ENCODE assay signal across 1 cellular context in the genomic region with DNA sequence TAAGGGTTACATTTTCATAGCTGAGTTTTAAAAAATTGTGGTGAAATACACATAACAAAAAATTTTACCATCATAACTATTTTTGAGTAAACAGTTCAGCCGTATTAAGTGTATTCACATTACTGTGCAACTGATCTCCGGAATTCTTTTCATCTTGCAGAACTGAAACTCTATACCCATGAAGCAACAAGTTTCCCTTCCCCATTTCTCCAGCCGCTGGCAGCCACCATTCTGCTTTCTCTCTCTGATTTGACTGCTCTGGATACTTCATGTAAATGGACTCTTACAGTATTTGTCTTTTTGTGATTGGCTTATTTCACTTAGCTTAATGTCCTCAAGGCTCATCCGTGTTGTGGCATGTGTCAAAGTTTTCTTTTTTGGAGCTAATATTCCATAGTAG.
TF ChIP-seq lines count a peak whose summit lies in the region.

No MANE protein-coding gene starts in this region.

TF ChIP-seq in GM12878, 131 proteins besides CTCF, POLR2A, EP300 and RAD21 (continued from another document and continues in another):
- TF ChIP-seq, protein P1, sequence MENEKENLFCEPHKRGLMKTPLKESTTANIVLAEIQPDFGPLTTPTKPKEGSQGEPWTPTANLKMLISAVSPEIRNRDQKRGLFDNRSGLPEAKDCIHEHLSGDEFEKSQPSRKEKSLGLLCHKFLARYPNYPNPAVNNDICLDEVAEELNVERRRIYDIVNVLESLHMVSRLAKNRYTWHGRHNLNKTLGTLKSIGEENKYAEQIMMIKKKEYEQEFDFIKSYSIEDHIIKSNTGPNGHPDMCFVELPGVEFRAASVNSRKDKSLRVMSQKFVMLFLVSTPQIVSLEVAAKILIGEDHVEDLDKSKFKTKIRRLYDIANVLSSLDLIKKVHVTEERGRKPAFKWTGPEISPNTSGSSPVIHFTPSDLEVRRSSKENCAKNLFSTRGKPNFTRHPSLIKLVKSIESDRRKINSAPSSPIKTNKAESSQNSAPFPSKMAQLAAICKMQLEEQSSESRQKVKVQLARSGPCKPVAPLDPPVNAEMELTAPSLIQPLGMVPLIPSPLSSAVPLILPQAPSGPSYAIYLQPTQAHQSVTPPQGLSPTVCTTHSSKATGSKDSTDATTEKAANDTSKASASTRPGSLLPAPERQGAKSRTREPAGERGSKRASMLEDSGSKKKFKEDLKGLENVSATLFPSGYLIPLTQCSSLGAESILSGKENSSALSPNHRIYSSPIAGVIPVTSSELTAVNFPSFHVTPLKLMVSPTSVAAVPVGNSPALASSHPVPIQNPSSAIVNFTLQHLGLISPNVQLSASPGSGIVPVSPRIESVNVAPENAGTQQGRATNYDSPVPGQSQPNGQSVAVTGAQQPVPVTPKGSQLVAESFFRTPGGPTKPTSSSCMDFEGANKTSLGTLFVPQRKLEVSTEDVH (IDR thresholded peaks at IDR 0.05; ENCODE audit: low read depth, partially characterized antibody): no peak
- TF ChIP-seq CHD2 (IDR thresholded peaks at IDR 0.05; ENCODE audit: borderline replicate concordance, low read depth, low read length): peak; percentile 25; the same call in 1 of the 2 replicates
- peak; percentile 99 for TF ChIP-seq IRF4 (IDR thresholded peaks at IDR 0.05; ENCODE audit: low read depth, low read length)
- peak; percentile 94 for TF ChIP-seq NFIC (IDR thresholded peaks at IDR 0.05; ENCODE audit: low read depth, low read length)
- TF ChIP-seq ZSCAN29 (IDR thresholded peaks at IDR 0.05): no peak
- TF ChIP-seq, protein P2, sequence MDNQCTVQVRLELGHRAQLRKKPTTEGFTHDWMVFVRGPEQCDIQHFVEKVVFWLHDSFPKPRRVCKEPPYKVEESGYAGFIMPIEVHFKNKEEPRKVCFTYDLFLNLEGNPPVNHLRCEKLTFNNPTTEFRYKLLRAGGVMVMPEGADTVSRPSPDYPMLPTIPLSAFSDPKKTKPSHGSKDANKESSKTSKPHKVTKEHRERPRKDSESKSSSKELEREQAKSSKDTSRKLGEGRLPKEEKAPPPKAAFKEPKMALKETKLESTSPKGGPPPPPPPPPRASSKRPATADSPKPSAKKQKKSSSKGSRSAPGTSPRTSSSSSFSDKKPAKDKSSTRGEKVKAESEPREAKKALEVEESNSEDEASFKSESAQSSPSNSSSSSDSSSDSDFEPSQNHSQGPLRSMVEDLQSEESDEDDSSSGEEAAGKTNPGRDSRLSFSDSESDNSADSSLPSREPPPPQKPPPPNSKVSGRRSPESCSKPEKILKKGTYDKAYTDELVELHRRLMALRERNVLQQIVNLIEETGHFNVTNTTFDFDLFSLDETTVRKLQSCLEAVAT (IDR thresholded peaks at IDR 0.05): 0 out of 2 replicates have a peak, but pooled peaks have one; percentile 35
- TF ChIP-seq ZNF207 (IDR thresholded peaks at IDR 0.05; ENCODE audit: borderline replicate concordance): no peak
- TF ChIP-seq, protein P3, sequence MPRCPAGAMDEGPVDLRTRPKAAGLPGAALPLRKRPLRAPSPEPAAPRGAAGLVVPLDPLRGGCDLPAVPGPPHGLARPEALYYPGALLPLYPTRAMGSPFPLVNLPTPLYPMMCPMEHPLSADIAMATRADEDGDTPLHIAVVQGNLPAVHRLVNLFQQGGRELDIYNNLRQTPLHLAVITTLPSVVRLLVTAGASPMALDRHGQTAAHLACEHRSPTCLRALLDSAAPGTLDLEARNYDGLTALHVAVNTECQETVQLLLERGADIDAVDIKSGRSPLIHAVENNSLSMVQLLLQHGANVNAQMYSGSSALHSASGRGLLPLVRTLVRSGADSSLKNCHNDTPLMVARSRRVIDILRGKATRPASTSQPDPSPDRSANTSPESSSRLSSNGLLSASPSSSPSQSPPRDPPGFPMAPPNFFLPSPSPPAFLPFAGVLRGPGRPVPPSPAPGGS (IDR thresholded peaks at IDR 0.05; ENCODE audit: borderline replicate concordance, insufficient read depth, low read depth, low read length, poor library complexity, severe bottlenecking): peak; percentile 82
- TF ChIP-seq ZNF622 (IDR thresholded peaks at IDR 0.05): no peak
- TF ChIP-seq STAT1 (conservative IDR thresholded peaks at IDR 0.05): no peak
- no peak for TF ChIP-seq FOXK2 (IDR thresholded peaks at IDR 0.05)
- peak; percentile 63; the same call in 1 of the 2 replicates for TF ChIP-seq ZBED1 (IDR thresholded peaks at IDR 0.05; ENCODE audit: borderline replicate concordance)
- TF ChIP-seq, protein P4, sequence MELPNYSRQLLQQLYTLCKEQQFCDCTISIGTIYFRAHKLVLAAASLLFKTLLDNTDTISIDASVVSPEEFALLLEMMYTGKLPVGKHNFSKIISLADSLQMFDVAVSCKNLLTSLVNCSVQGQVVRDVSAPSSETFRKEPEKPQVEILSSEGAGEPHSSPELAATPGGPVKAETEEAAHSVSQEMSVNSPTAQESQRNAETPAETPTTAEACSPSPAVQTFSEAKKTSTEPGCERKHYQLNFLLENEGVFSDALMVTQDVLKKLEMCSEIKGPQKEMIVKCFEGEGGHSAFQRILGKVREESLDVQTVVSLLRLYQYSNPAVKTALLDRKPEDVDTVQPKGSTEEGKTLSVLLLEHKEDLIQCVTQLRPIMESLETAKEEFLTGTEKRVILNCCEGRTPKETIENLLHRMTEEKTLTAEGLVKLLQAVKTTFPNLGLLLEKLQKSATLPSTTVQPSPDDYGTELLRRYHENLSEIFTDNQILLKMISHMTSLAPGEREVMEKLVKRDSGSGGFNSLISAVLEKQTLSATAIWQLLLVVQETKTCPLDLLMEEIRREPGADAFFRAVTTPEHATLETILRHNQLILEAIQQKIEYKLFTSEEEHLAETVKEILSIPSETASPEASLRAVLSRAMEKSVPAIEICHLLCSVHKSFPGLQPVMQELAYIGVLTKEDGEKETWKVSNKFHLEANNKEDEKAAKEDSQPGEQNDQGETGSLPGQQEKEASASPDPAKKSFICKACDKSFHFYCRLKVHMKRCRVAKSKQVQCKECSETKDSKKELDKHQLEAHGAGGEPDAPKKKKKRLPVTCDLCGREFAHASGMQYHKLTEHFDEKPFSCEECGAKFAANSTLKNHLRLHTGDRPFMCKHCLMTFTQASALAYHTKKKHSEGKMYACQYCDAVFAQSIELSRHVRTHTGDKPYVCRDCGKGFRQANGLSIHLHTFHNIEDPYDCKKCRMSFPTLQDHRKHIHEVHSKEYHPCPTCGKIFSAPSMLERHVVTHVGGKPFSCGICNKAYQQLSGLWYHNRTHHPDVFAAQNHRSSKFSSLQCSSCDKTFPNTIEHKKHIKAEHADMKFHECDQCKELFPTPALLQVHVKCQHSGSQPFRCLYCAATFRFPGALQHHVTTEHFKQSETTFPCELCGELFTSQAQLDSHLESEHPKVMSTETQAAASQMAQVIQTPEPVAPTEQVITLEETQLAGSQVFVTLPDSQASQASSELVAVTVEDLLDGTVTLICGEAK (IDR thresholded peaks at IDR 0.05; ENCODE audit: borderline replicate concordance): no peak
- TF ChIP-seq MXI1 (IDR thresholded peaks at IDR 0.05; ENCODE audit: low read depth, low read length): no peak
- no peak for TF ChIP-seq JUND (IDR thresholded peaks at IDR 0.05; ENCODE audit: low read depth, low read length)
- TF ChIP-seq, protein P5, sequence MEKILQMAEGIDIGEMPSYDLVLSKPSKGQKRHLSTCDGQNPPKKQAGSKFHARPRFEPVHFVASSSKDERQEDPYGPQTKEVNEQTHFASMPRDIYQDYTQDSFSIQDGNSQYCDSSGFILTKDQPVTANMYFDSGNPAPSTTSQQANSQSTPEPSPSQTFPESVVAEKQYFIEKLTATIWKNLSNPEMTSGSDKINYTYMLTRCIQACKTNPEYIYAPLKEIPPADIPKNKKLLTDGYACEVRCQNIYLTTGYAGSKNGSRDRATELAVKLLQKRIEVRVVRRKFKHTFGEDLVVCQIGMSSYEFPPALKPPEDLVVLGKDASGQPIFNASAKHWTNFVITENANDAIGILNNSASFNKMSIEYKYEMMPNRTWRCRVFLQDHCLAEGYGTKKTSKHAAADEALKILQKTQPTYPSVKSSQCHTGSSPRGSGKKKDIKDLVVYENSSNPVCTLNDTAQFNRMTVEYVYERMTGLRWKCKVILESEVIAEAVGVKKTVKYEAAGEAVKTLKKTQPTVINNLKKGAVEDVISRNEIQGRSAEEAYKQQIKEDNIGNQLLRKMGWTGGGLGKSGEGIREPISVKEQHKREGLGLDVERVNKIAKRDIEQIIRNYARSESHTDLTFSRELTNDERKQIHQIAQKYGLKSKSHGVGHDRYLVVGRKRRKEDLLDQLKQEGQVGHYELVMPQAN (conservative IDR thresholded peaks at IDR 0.05): no peak
- TF ChIP-seq MTA3 (IDR thresholded peaks at IDR 0.05; ENCODE audit: borderline replicate concordance, low read length): peak; percentile 95; the same call in 1 of the 2 replicates
- peak; percentile 79; the same call in 1 of the 2 replicates for TF ChIP-seq TBL1XR1 (IDR thresholded peaks at IDR 0.05; ENCODE audit: low read depth, low read length)
- TF ChIP-seq SMAD5 (IDR thresholded peaks at IDR 0.05; ENCODE audit: low read depth): no peak
- 0 out of 2 replicates have a peak, but pooled peaks have one; percentile 17 for TF ChIP-seq MYB (IDR thresholded peaks at IDR 0.05; ENCODE audit: borderline replicate concordance, low read depth, low read length)
- TF ChIP-seq NBN (IDR thresholded peaks at IDR 0.05): peak; percentile 79
- no peak for TF ChIP-seq MYC (IDR thresholded peaks at IDR 0.05; ENCODE audit: insufficient read depth, insufficient read length, insufficient replicate concordance, low read length, severe bottlenecking)
- peak; percentile 56 to 62; a peak in 2 of 4 replicates for TF ChIP-seq CEBPB (IDR thresholded peaks at IDR 0.05; ENCODE audit: borderline replicate concordance in 1 of 2, low read depth in 2 of 2, low read length in 2 of 2)
- peak; percentile 100 for TF ChIP-seq SPI1 (IDR thresholded peaks at IDR 0.05; ENCODE audit: borderline replicate concordance, insufficient read depth, low read depth, low read length)
- TF ChIP-seq, protein P6, sequence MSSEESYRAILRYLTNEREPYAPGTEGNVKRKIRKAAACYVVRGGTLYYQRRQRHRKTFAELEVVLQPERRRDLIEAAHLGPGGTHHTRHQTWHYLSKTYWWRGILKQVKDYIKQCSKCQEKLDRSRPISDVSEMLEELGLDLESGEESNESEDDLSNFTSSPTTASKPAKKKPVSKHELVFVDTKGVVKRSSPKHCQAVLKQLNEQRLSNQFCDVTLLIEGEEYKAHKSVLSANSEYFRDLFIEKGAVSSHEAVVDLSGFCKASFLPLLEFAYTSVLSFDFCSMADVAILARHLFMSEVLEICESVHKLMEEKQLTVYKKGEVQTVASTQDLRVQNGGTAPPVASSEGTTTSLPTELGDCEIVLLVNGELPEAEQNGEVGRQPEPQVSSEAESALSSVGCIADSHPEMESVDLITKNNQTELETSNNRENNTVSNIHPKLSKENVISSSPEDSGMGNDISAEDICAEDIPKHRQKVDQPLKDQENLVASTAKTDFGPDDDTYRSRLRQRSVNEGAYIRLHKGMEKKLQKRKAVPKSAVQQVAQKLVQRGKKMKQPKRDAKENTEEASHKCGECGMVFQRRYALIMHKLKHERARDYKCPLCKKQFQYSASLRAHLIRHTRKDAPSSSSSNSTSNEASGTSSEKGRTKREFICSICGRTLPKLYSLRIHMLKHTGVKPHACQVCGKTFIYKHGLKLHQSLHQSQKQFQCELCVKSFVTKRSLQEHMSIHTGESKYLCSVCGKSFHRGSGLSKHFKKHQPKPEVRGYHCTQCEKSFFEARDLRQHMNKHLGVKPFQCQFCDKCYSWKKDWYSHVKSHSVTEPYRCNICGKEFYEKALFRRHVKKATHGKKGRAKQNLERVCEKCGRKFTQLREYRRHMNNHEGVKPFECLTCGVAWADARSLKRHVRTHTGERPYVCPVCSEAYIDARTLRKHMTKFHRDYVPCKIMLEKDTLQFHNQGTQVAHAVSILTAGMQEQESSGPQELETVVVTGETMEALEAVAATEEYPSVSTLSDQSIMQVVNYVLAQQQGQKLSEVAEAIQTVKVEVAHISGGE (CRISPR knock-in tag; IDR thresholded peaks at IDR 0.05): no peak
- no peak for TF ChIP-seq CHD1 (IDR thresholded peaks at IDR 0.05; ENCODE audit: low read depth, low read length)
- no peak for TF ChIP-seq SUZ12 (IDR thresholded peaks at IDR 0.05; ENCODE audit: unreplicated experiment)
- peak; percentile 90; the same call in 1 of the 2 replicates for TF ChIP-seq FOXM1 (IDR thresholded peaks at IDR 0.05; ENCODE audit: low read depth, low read length)
- TF ChIP-seq TCF7 (IDR thresholded peaks at IDR 0.05; ENCODE audit: borderline replicate concordance): peak; percentile 99
- TF ChIP-seq JUNB (IDR thresholded peaks at IDR 0.05): peak; percentile 68
- TF ChIP-seq, protein P7, sequence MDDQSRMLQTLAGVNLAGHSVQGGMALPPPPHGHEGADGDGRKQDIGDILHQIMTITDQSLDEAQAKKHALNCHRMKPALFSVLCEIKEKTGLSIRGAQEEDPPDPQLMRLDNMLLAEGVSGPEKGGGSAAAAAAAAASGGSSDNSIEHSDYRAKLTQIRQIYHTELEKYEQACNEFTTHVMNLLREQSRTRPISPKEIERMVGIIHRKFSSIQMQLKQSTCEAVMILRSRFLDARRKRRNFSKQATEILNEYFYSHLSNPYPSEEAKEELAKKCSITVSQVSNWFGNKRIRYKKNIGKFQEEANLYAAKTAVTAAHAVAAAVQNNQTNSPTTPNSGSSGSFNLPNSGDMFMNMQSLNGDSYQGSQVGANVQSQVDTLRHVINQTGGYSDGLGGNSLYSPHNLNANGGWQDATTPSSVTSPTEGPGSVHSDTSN (IDR thresholded peaks at IDR 0.05; ENCODE audit: insufficient replicate concordance, low read depth, low read length): peak; percentile 12
- TF ChIP-seq POLR2AphosphoS5 (IDR thresholded peaks at IDR 0.05; ENCODE audit: low read length): no peak
- no peak for TF ChIP-seq YBX1 (IDR thresholded peaks at IDR 0.05)
- TF ChIP-seq CREM (IDR thresholded peaks at IDR 0.05; ENCODE audit: low read depth): peak; percentile 76; the same call in 1 of the 2 replicates
- TF ChIP-seq TAF1 (IDR thresholded peaks at IDR 0.05; ENCODE audit: borderline replicate concordance, low read depth, low read length): no peak
- TF ChIP-seq, protein P8, sequence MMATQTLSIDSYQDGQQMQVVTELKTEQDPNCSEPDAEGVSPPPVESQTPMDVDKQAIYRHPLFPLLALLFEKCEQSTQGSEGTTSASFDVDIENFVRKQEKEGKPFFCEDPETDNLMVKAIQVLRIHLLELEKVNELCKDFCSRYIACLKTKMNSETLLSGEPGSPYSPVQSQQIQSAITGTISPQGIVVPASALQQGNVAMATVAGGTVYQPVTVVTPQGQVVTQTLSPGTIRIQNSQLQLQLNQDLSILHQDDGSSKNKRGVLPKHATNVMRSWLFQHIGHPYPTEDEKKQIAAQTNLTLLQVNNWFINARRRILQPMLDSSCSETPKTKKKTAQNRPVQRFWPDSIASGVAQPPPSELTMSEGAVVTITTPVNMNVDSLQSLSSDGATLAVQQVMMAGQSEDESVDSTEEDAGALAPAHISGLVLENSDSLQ (IDR thresholded peaks at IDR 0.05): peak; percentile 55
- TF ChIP-seq ZNF274 (IDR thresholded peaks at IDR 0.05; ENCODE audit: insufficient read depth, insufficient read length): no peak
- no peak for TF ChIP-seq HDAC6 (IDR thresholded peaks at IDR 0.05; ENCODE audit: unreplicated experiment)
- TF ChIP-seq SIX5 (IDR thresholded peaks at IDR 0.05; ENCODE audit: low read depth, low read length, severe bottlenecking): no peak
- TF ChIP-seq, protein P9, sequence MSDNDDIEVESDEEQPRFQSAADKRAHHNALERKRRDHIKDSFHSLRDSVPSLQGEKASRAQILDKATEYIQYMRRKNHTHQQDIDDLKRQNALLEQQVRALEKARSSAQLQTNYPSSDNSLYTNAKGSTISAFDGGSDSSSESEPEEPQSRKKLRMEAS (IDR thresholded peaks at IDR 0.05; ENCODE audit: low read depth, low read length): no peak
- TF ChIP-seq FOS (IDR thresholded peaks at IDR 0.05; ENCODE audit: borderline replicate concordance, extremely low read depth, insufficient read length): no peak
